7 cellular contexts compared by ENCODE assay signal in genomic region chr13:32031815-32032345, GRCh38. TPM values are rescaled to one million over a fixed set of nuclear protein-coding genes. Genes with fewer than 3 reads are reported as not detected.
DNase-seq lines count a peak whose midpoint lies in the region; TF ChIP-seq lines count a peak whose summit lies in the region.

No MANE protein-coding gene starts in this region.

- H3K4me1 ChIP-seq in hepatocyte (ENCODE audit: insufficient read depth) (no peaks in the 10 kb centered on the region), smooth muscle cell (ENCODE audit: low read depth) (peaks cover 18% of the 10 kb centered on the region)

- H2AFZ ChIP-seq in hepatocyte: peak overlapping the region; percentile 85
- peak overlapping the region; percentile 97 for H2AFZ ChIP-seq in smooth muscle cell (ENCODE audit: low read depth)

- H3K9me3 ChIP-seq in hepatocyte (ENCODE audit: low read depth) (no peaks in the 10 kb centered on the region), smooth muscle cell (replicated peaks; ENCODE audit: low read depth) (no peaks in the 10 kb centered on the region)

- peak overlapping the region; percentile 67 for H3K4me3 ChIP-seq in HFF-Myc (replicated peaks; ENCODE audit: low read depth, low read length)
- H3K4me3 ChIP-seq in hepatocyte: peak overlapping the region; percentile 54
- H3K4me3 ChIP-seq in smooth muscle cell: peak overlapping the region; percentile 76

- H3K27ac ChIP-seq in VCaP (peak overlapping the region; percentile 83), hepatocyte (peak overlapping the region; percentile 77), smooth muscle cell (ENCODE audit: low read depth) (no peak overlapping the region)

- H3K36me3 ChIP-seq in hepatocyte (replicated peaks; ENCODE audit: insufficient read depth, low read depth) (no peaks in the 10 kb centered on the region), smooth muscle cell (ENCODE audit: low read depth) (no peaks in the 10 kb centered on the region)

- H3K79me2 ChIP-seq in hepatocyte (no peaks in the 10 kb centered on the region), smooth muscle cell (ENCODE audit: low read depth) (no peaks in the 10 kb centered on the region)

- H3K4me2 ChIP-seq in hepatocyte (peak overlapping the region; percentile 77), smooth muscle cell (peak overlapping the region; percentile 95)

- WGBS in hepatocyte (ENCODE audit: low lambda C conversion rate, missing lambda C conversion rate): 37% methylated on average over 3 of the region's 3 CpGs
- WGBS in smooth muscle cell (ENCODE audit: low lambda C conversion rate): 37% methylated on average over 3 of the region's 3 CpGs

- H3K27me3 ChIP-seq in hepatocyte (peaks cover 3% of the 10 kb centered on the region), smooth muscle cell (ENCODE audit: low read depth) (peaks cover 11% of the 10 kb centered on the region)

- no peak for DNase-seq in HFF-Myc (ENCODE audit: extremely low read depth, low read depth)
- DNase-seq in hepatocyte (ENCODE audit: low spot score): no peak
- no peak for DNase-seq in smooth muscle cell (lab: John Stamatoyannopoulos, UW; ENCODE audit: unreplicated experiment)
- no peak for DNase-seq in stimulated activated CD8-positive, alpha-beta memory T cell treated with anti-CD3 and anti-CD28 coated beads, Interleukin-4, amount 100 ng/mL, for 48 hours
- DNase-seq in SHP77 (lab: John Stamatoyannopoulos, UW): no peak
- no peak for DNase-seq in AG20443 (ENCODE audit: low spot score)

- H3K9ac ChIP-seq in smooth muscle cell (ENCODE audit: low read depth): no peak overlapping the region

- TF ChIP-seq CTCF in HFF-Myc (IDR thresholded peaks at IDR 0.05; ENCODE audit: low read depth, low read length, missing control alignments) (no peak), VCaP (conservative IDR thresholded peaks at IDR 0.05) (no peak), hepatocyte (IDR thresholded peaks at IDR 0.05; ENCODE audit: poor library complexity) (no peak), smooth muscle cell (IDR thresholded peaks at IDR 0.05; ENCODE audit: borderline replicate concordance, insufficient read depth, poor library complexity, severe bottlenecking) (no peak)

- H4K20me1 ChIP-seq in hepatocyte (ENCODE audit: insufficient read depth, poor library complexity, severe bottlenecking) (no peaks in the 10 kb centered on the region), smooth muscle cell (ENCODE audit: low read depth) (no peaks in the 10 kb centered on the region)

- no peaks in the 10 kb centered on the region for H3F3A ChIP-seq in smooth muscle cell (ENCODE audit: low read depth)

- no peaks in the 10 kb centered on the region for H3K9me2 ChIP-seq in hepatocyte (replicated peaks; ENCODE audit: insufficient read depth)

RNA-seq across cellular contexts. Expression of gene FRY, which starts 0.3 kb away (rescaled TPM):
- total RNA-seq in hepatocyte (3.7 and 6.4 TPM in 2 replicates), smooth muscle cell (1.9 and 3.2 TPM in 2 replicates)
- polyA plus RNA-seq in hepatocyte (1.5 and 2.4 TPM in 2 replicates), smooth muscle cell (0.95 and 1.1 TPM in 2 replicates)
